Comparison of ENCODE assay signal across 6 cellular contexts in the genomic region with DNA sequence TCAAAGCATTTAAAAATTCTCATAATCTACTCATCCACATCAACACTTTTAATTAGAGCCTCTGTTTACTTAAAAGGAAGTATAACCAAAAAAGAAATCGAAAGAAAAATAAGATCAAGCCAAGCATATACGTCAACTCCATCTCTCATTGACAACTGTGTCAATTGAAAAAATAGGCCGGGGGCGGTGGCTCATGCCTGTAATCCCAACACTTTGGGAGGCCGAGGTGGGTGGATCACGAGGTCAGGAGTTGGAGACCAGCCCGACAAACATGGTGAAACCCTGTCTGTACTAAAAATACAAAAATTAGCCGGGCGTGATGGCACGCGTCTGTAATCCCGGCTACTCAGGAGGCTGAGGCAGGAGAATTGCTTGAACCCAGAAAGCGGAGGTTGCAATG. TPM values are rescaled to one million over a fixed set of nuclear protein-coding genes. Genes with fewer than 3 reads are reported as not detected.
A peak's percentile ranks its signal among the peaks of the same experiment; 100 is the strongest.
DNase-seq lines count a peak whose midpoint lies in the region; FAIRE-seq and TF ChIP-seq lines count a peak whose summit lies in the region.
"Not testable (repeated sequence)": the region's sequence is repeated elsewhere in the genome, so short reads cannot be mapped to it uniquely, and the experiment has no call there.

No MANE protein-coding gene starts in this region.

- TF ChIP-seq CTCF in astrocyte (IDR thresholded peaks at IDR 0.05; ENCODE audit: insufficient read depth, low read depth, low read length); smooth muscle cell (IDR thresholded peaks at IDR 0.05; ENCODE audit: borderline replicate concordance, insufficient read depth, poor library complexity, severe bottlenecking): not testable (repeated sequence)

- H3K9ac ChIP-seq in astrocyte (ENCODE audit: low read length); smooth muscle cell (ENCODE audit: low read depth): not testable (repeated sequence)

- H3K79me2 ChIP-seq in astrocyte (ENCODE audit: insufficient read depth, low read length); smooth muscle cell (ENCODE audit: low read depth): not testable (repeated sequence)

- not testable (repeated sequence) for H4K20me1 ChIP-seq in astrocyte (ENCODE audit: insufficient read depth, low read length); smooth muscle cell (ENCODE audit: low read depth)

- H3K4me1 ChIP-seq in astrocyte (ENCODE audit: insufficient read depth, low read length); mesodermal cell (ENCODE audit: control insufficient read depth, insufficient read depth, low read length, poor library complexity, severe bottlenecking); smooth muscle cell (ENCODE audit: low read depth): not testable (repeated sequence)

- peak; percentile 98 for FAIRE-seq in G401.6 (lab: Jason Lieb, UNC)
- not testable (repeated sequence) for FAIRE-seq in astrocyte (lab: Jason Lieb, UNC)

- H3K27me3 ChIP-seq in MG63; astrocyte (ENCODE audit: insufficient read depth, low read length); smooth muscle cell (ENCODE audit: low read depth): not testable (repeated sequence)

- not testable (repeated sequence) for H3K36me3 Mint-ChIP-seq in astrocyte (ENCODE audit: low read depth, unreplicated experiment)

- not testable (repeated sequence) for H3K36me3 ChIP-seq in MG63; astrocyte (ENCODE audit: insufficient read depth, low read length); mesodermal cell (ENCODE audit: control insufficient read depth, insufficient read depth, low read length); smooth muscle cell (ENCODE audit: low read depth)

- H3K4me3 ChIP-seq in MG63; astrocyte (ENCODE audit: insufficient read depth, low read depth, low read length); mesodermal cell (ENCODE audit: extremely low read depth, insufficient read depth, low read length, poor library complexity, severe bottlenecking); smooth muscle cell: not testable (repeated sequence)

- not testable (repeated sequence) for H3K9me3 ChIP-seq in MG63; astrocyte (ENCODE audit: insufficient read depth, low read depth, low read length); mesodermal cell (ENCODE audit: control insufficient read depth, low read length); smooth muscle cell (replicated peaks; ENCODE audit: low read depth)

- not testable (repeated sequence) for H3K4me2 ChIP-seq in astrocyte (ENCODE audit: low read length); smooth muscle cell

- not testable (repeated sequence) for H3K27me3 Mint-ChIP-seq in astrocyte (ENCODE audit: low read depth, unreplicated experiment)

- DNase-seq in MG63 (peak; percentile 49), RPMI7951 (ENCODE audit: low read depth) (peak; percentile 39)
- not testable (repeated sequence) for DNase-seq in astrocyte (ENCODE audit: low read depth); smooth muscle cell (lab: John Stamatoyannopoulos, UW; ENCODE audit: unreplicated experiment)

- H3K27ac ChIP-seq in astrocyte (ENCODE audit: low read depth, low read length): not testable (repeated sequence)
- H3K27ac ChIP-seq in mesodermal cell (ENCODE audit: low read depth, low read length, severe bottlenecking) (peak overlapping the region; percentile 26), smooth muscle cell (ENCODE audit: low read depth) (peak overlapping the region; percentile 70)

- WGBS in mesodermal cell (ENCODE audit: insufficient coverage in 2 of 2), 2 experiments: 91 to 93% methylated on average over 7 to 12 of the region's 13 CpGs
- WGBS in smooth muscle cell (ENCODE audit: low lambda C conversion rate): 82% methylated on average over 13 of the region's 13 CpGs

- peak overlapping the region; percentile 27 for H3K4me3 Mint-ChIP-seq in astrocyte (ENCODE audit: unreplicated experiment)

- not testable (repeated sequence) for H2AFZ ChIP-seq in astrocyte (ENCODE audit: low read depth, low read length); smooth muscle cell (ENCODE audit: low read depth)

- H3K9me3 Mint-ChIP-seq in astrocyte (ENCODE audit: unreplicated experiment): not testable (repeated sequence)

- H3F3A ChIP-seq in smooth muscle cell (ENCODE audit: low read depth): not testable (repeated sequence)

- H3K27ac Mint-ChIP-seq in astrocyte (ENCODE audit: unreplicated experiment): peak overlapping the region; percentile 80

- H3K4me1 Mint-ChIP-seq in astrocyte (ENCODE audit: low read depth, unreplicated experiment): peaks cover 12% of the 10 kb centered on the region

RNA-seq across cellular contexts. Expression of a gene that starts 32.0 kb away (rescaled TPM):
- total RNA-seq in MG63 (2014; rRNA removed; shearing (Covaris generic); ENCODE audit: low replicate concordance): 131 and 141 TPM in 2 replicates
- total RNA-seq in RPMI7951 (2014; rRNA removed; shearing (Covaris generic)): 356 and 425 TPM in 2 replicates
- total RNA-seq in astrocyte: 217 and 229 TPM in 2 replicates
- 331 TPM for polyA plus RNA-seq in mesodermal cell (2013, experiment 1 of 2)
- 300 TPM for polyA plus RNA-seq in mesodermal cell (2013, experiment 2 of 2)
- 78.1 and 202 TPM in 2 replicates for total RNA-seq in smooth muscle cell
- 285 and 293 TPM in 2 replicates for polyA plus RNA-seq in smooth muscle cell
